13 cellular contexts compared by ENCODE assay signal in the genomic region with DNA sequence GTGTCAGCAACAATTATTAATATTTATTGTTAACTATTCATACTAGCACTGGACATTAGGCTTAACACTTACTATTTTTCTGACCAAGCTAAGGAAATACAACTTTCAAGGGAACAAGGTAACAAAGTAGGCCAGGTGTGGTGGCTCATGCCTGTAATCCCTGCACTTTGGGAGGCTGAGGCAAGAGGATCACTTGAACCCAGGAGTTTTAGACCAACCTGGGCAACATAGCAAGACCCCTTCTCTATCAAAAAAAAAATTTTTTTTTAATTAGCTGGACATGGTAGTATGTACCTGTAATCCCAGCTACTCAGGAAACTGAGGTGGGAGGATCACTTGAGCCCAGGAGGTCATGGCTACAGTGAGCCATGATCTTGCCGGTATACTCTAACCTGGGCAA.
A peak's percentile ranks its signal among the peaks of the same experiment; 100 is the strongest.
DNase-seq lines count a peak whose midpoint lies in the region; TF ChIP-seq lines count a peak whose summit lies in the region.
"Had no signal": no experiment of that assay in that cellular context is flagged by ENCODE, and none has a peak within 500 bp of the region (broad histone marks: within the 10 kb centered on the region; RNA-seq: fewer than 3 reads in every experiment).

No MANE protein-coding gene starts in this region.

- CTCF ChIA-PET in HEK293 (lab: Yijun Ruan, JAX), result interaction anchor here (1.4 kb wide), 1 partner anchor 10 kb away, joined by 4 read pairs; no protein-coding TSS in a partner anchor

- H3K4me1 ChIP-seq in HEK293 (ENCODE audit: control insufficient read depth, insufficient read depth, low read length) (no peaks in the 10 kb centered on the region), hepatocyte (ENCODE audit: insufficient read depth) (peaks cover 26% of the 10 kb centered on the region), stomach (peaks cover 36 to 60% (median 43%) of the 10 kb centered on the region in 4 donors)

- peaks cover 63% of the 10 kb centered on the region for H3K79me2 ChIP-seq in hepatocyte

- no peak for TF ChIP-seq EP300 in stomach (IDR thresholded peaks at IDR 0.05)

- peak overlapping the region; percentile 55 for H3K4me2 ChIP-seq in hepatocyte

- H3K9me3 ChIP-seq in HEK293 (ENCODE audit: control insufficient read depth, insufficient read depth, low read depth, low read length) (no peaks in the 10 kb centered on the region), hepatocyte (ENCODE audit: low read depth) (no peaks in the 10 kb centered on the region), stomach (no peaks in the 10 kb centered on the region), MG63 (no peaks in the 10 kb centered on the region)

- no peak for TF ChIP-seq CTCF in 22Rv1 (IDR thresholded peaks at IDR 0.05)
- TF ChIP-seq CTCF in HEK293 (tag by site-specific recombination; IDR thresholded peaks at IDR 0.05), result no peak
- no peak for TF ChIP-seq CTCF in hepatocyte (IDR thresholded peaks at IDR 0.05; ENCODE audit: poor library complexity)
- no peak for TF ChIP-seq CTCF in stomach (IDR thresholded peaks at IDR 0.05)

- WGBS in hepatocyte (ENCODE audit: low lambda C conversion rate, missing lambda C conversion rate), result 97% methylated on average over 1 of the region's 1 CpG
- WGBS in stomach, 5 donors, result 93 to 100% (median 100%) methylated on average over 1 of the region's 1 CpG

- intact Hi-C loops in stomach (cut with DNase I; ENCODE audit: low total_unique reads), result no loop called here

- H2AFZ ChIP-seq in hepatocyte, result no peak overlapping the region
- H2AFZ ChIP-seq: GM23248 had no signal

- POLR2A ChIA-PET in HEK293 (lab: Yijun Ruan, JAX), result no interaction called here

- no peak for TF ChIP-seq POLR2A in stomach (IDR thresholded peaks at IDR 0.05)

- no peak for DNase-seq in hepatocyte (ENCODE audit: low spot score)
- no peak for DNase-seq in stomach
- DNase-seq in NCI-H1048 (lab: John Stamatoyannopoulos, UW), result no peak
- DNase-seq in MG63, result no peak
- DNase-seq in cortex of kidney (lab: John Stamatoyannopoulos, UW), result no peak
- DNase-seq: CD8-positive, alpha-beta T cell; DMS79; GM23248; IMR-90 had no signal

- H3K27me3 ChIP-seq in hepatocyte (no peaks in the 10 kb centered on the region), stomach (no peaks in the 10 kb centered on the region), MG63 (no peaks in the 10 kb centered on the region)

- no peak overlapping the region for H3K4me3 ChIP-seq in HEK293 (ENCODE audit: low read depth, low read length)
- no peak overlapping the region for H3K4me3 ChIP-seq in hepatocyte
- H3K4me3 ChIP-seq in stomach, result no peak overlapping the region
- no peak overlapping the region for H3K4me3 ChIP-seq in MG63
- H3K4me3 ChIP-seq: GM12878, GM23248 had no signal

- H4K20me1 ChIP-seq in hepatocyte (ENCODE audit: insufficient read depth, poor library complexity, severe bottlenecking), result peaks cover under 1% of the 10 kb centered on the region

- H3K27ac ChIP-seq in 22Rv1 (peak overlapping the region; percentile 42), HEK293 (ENCODE audit: extremely low read depth, low read depth, low read length) (no peak overlapping the region), hepatocyte (peak overlapping the region; percentile 19), stomach (peak overlapping the region; percentile 7 to 85 (median 52))
- H3K27ac ChIP-seq: C4-2B, GM23248 had no signal

- H3K36me3 ChIP-seq in HEK293 (ENCODE audit: control insufficient read depth in 2 of 2, insufficient read depth in 1 of 2, low read length in 2 of 2) (no peaks in the 10 kb centered on the region), hepatocyte (replicated peaks; ENCODE audit: insufficient read depth, low read depth) (no peaks in the 10 kb centered on the region), stomach (no peaks in the 10 kb centered on the region), MG63 (0 out of 2 replicates have a peak, but pooled peaks cover 6% of the 10 kb centered on the region)

- no peaks in the 10 kb centered on the region for H3K9me2 ChIP-seq in hepatocyte (replicated peaks; ENCODE audit: insufficient read depth)

TF ChIP-seq in HEK293, 187 proteins besides CTCF, POLR2A, EP300 and RAD21:
- TF ChIP-seq ZNF121 (tag by site-specific recombination; IDR thresholded peaks at IDR 0.05) (0 out of 2 replicates have a peak, but pooled peaks have one; percentile 31), ZNF423 (tag by site-specific recombination; IDR thresholded peaks at IDR 0.05) (no peak), ZNF140 (tag by site-specific recombination; IDR thresholded peaks at IDR 0.05) (no peak), ZBTB17 (tag by site-specific recombination; IDR thresholded peaks at IDR 0.05) (no peak), ZEB2 (tag by site-specific recombination; IDR thresholded peaks at IDR 0.05) (no peak)
